In genomic region chr4:129532573-129532972, GRCh38 we compare ENCODE assay signal across 15 cellular contexts.
DNase-seq lines count a peak whose midpoint lies in the region; ATAC-seq and TF ChIP-seq lines count a peak whose summit lies in the region.
"Had no signal": no experiment of that assay in that cellular context is flagged by ENCODE, and none has a peak within 500 bp of the region (broad histone marks: within the 10 kb centered on the region; RNA-seq: fewer than 3 reads in every experiment).

No MANE protein-coding gene starts in this region.

- H3K4me1 Mint-ChIP-seq in osteocyte (ENCODE audit: unreplicated experiment): no peaks in the 10 kb centered on the region

- no peaks in the 10 kb centered on the region for H3K27me3 Mint-ChIP-seq in osteocyte (ENCODE audit: unreplicated experiment)

- H3K4me3 Mint-ChIP-seq in osteocyte (ENCODE audit: unreplicated experiment): no peak overlapping the region

- DNase-seq in SKM-1 (lab: John Stamatoyannopoulos, UW; ENCODE audit: unreplicated experiment): peak; percentile 40
- no peak for DNase-seq in osteocyte (ENCODE audit: extremely low spot score, unreplicated experiment)
- no peak for DNase-seq in NCI-H1048 (lab: John Stamatoyannopoulos, UW)
- no peak for DNase-seq in central memory CD4-positive, alpha-beta T cell
- no peak for DNase-seq in medulla oblongata (ENCODE audit: extremely low spot score)
- DNase-seq: activated CD4-positive, alpha-beta T cell treated with anti-CD3 and anti-CD28 coated beads for 48 hours; effector CD8-positive, alpha-beta T cell; hippocampal formation; midbrain; NCI-H2029; right cardiac atrium; upper lobe of left lung had no signal

- H3K27ac Mint-ChIP-seq in osteocyte (ENCODE audit: unreplicated experiment): no peak overlapping the region

- ATAC-seq in GM18519 (IDR thresholded peaks at IDR 0.05; ENCODE audit: low FRiP score, unreplicated experiment) (peak; percentile 71), GM21529 (IDR thresholded peaks at IDR 0.05; ENCODE audit: unreplicated experiment) (peak; percentile 81), HG03442 (IDR thresholded peaks at IDR 0.05; ENCODE audit: unreplicated experiment) (peak; percentile 93)

- H3K9me3 Mint-ChIP-seq in osteocyte (ENCODE audit: unreplicated experiment): no peaks in the 10 kb centered on the region

- no peak for TF ChIP-seq CTCF in osteocyte (IDR thresholded peaks at IDR 0.05)

- no peaks in the 10 kb centered on the region for H3K36me3 Mint-ChIP-seq in osteocyte (ENCODE audit: unreplicated experiment)
